1 cellular context compared by ENCODE assay signal in genomic region chr3:123384256-123384655, GRCh38.
TF ChIP-seq lines count a peak whose summit lies in the region.

No MANE protein-coding gene starts in this region.

TF ChIP-seq in SK-N-SH, 30 proteins besides CTCF, POLR2A, EP300 and RAD21 (continued from another document):
- TF ChIP-seq NRF1 (IDR thresholded peaks at IDR 0.05; ENCODE audit: low read depth, low read length) (no peak), USF2 (IDR thresholded peaks at IDR 0.05; ENCODE audit: borderline replicate concordance, low read depth, low read length) (no peak), RXRA (IDR thresholded peaks at IDR 0.05; ENCODE audit: borderline replicate concordance, low read depth) (no peak), MAX (IDR thresholded peaks at IDR 0.05; ENCODE audit: low read depth) (no peak), FOSL2 (IDR thresholded peaks at IDR 0.05; ENCODE audit: borderline replicate concordance, low read depth) (no peak), POLR2AphosphoS5 (IDR thresholded peaks at IDR 0.05; ENCODE audit: low read depth, low read length) (no peak)
